ENCODE assay signal across 8 cellular contexts in the genomic region with DNA sequence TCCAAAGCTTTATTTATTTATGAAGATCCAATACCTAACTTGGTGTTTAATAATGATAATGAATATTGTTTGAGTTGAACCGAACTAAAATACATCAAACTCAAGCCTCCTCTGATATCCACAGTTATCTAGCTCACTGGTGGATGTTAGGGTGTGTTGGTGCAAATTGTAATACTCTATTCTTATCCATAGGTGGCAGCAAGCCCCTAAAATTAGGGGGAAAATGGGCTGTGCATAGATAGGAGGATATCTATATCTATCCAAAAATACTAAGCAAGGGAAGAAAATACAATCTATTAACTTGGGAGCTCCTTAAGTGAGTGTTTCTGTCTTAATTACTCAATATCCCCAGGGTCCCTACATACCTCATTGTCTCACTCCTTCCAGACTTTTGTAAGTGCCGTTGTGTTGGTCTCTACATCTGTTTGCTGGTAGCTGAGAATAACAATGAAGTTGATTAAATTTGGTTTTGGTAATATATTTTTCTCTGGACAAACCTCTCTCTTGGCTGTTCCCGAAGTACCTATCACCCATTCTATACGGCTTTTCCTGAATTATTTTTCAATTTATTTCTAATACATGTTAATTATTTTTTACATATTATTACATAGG. TPM values are rescaled to one million over a fixed set of nuclear protein-coding genes. Genes with fewer than 3 reads are reported as not detected.
DNase-seq lines count a peak whose midpoint lies in the region; ATAC-seq, FAIRE-seq and TF ChIP-seq lines count a peak whose summit lies in the region.

No MANE protein-coding gene starts in this region.

- TF ChIP-seq CTCF in GM12864 (IDR thresholded peaks at IDR 0.05; ENCODE audit: low read depth, low read length, missing control alignments): peak; percentile 67
- TF ChIP-seq CTCF in Panc1 (IDR thresholded peaks at IDR 0.05): peak; percentile 85; the same call in 1 of the 2 replicates
- TF ChIP-seq CTCF in endothelial cell of umbilical vein (IDR thresholded peaks at IDR 0.05; ENCODE audit: extremely low read depth in 1 of 2, insufficient read depth in 1 of 2, low read depth in 1 of 2, low read length in 2 of 2): peak; percentile 42 to 62
- TF ChIP-seq CTCF in nephron progenitor cell (IDR thresholded peaks at IDR 0.05): peak; percentile 88

- H3K9ac ChIP-seq in Karpas-422 (ENCODE audit: low read length) (no peak overlapping the region), endothelial cell of umbilical vein (replicated peaks; ENCODE audit: extremely low read depth, insufficient read depth, low read length) (no peak overlapping the region)

- H3K79me2 ChIP-seq in Karpas-422 (ENCODE audit: low read length): no peaks in the 10 kb centered on the region
- no peaks in the 10 kb centered on the region for H3K79me2 ChIP-seq in endothelial cell of umbilical vein (ENCODE audit: control insufficient read depth, insufficient read depth, low read length)

- H3K9me3 ChIP-seq in HAP-1 (no peaks in the 10 kb centered on the region), Karpas-422 (ENCODE audit: low read length) (no peaks in the 10 kb centered on the region), Panc1 (ENCODE audit: control insufficient read depth, insufficient read depth, low read depth, low read length) (no peaks in the 10 kb centered on the region), endothelial cell of umbilical vein (replicated peaks; ENCODE audit: control insufficient read depth, insufficient read depth, low read length) (no peaks in the 10 kb centered on the region)

- no peak overlapping the region for H3K4me3 Mint-ChIP-seq in nephron progenitor cell
- no peak overlapping the region for H3K4me3 Mint-ChIP-seq in activated T-cell treated with anti-CD3 and anti-CD28 coated beads, Interleukin-2, amount 50 U/mL, for 24 hours

- in situ Hi-C loops in HAP-1 (cut with MboI; ENCODE audit: low sequenced_read_pairs) (no loop called here), Panc1 (cut with HindIII; ENCODE audit: low pct_unique_long_range_greater_than_20kb, low sequenced_read_pairs) (no loop called here)

- H3K27ac ChIP-seq in Karpas-422 (ENCODE audit: low read length) (no peak overlapping the region), Panc1 (ENCODE audit: low read length) (no peak overlapping the region), endothelial cell of umbilical vein (ENCODE audit: insufficient read depth, low read depth, low read length) (no peak overlapping the region)

- BruUV-seq in Panc1 (replicated peaks; lab: Mats Ljungman, UMichigan): no TSS peak
- no TSS peak for BruUV-seq in endothelial cell of umbilical vein (replicated peaks; lab: Mats Ljungman, UMichigan)

- POLR2A ChIA-PET in Panc1 (lab: Charles Lee) (no interaction called here), endothelial cell of umbilical vein (lab: Charles Lee) (interaction anchor here (0.7 kb wide), 1 partner anchor 32 kb away, joined by 3 read pairs; no protein-coding TSS in a partner anchor)

- no peaks in the 10 kb centered on the region for H3K9me2 ChIP-seq in Karpas-422 (replicated peaks; ENCODE audit: insufficient read depth, low read length)

- TF ChIP-seq POLR2A in endothelial cell of umbilical vein (IDR thresholded peaks at IDR 0.05; ENCODE audit: low read depth, low read length): no peak

- H3K36me3 ChIP-seq in HAP-1 (replicated peaks) (no peaks in the 10 kb centered on the region), Karpas-422 (ENCODE audit: insufficient read depth, low read length) (no peaks in the 10 kb centered on the region), Panc1 (ENCODE audit: control insufficient read depth, insufficient read depth, low read length) (no peaks in the 10 kb centered on the region), endothelial cell of umbilical vein (ENCODE audit: control insufficient read depth in 2 of 2, extremely low read depth in 1 of 2, insufficient read depth in 2 of 2, low read length in 2 of 2) (no peaks in the 10 kb centered on the region)

- H3K27me3 Mint-ChIP-seq in nephron progenitor cell (ENCODE audit: low read depth, poor library complexity): no peaks in the 10 kb centered on the region
- H3K27me3 Mint-ChIP-seq in activated T-cell treated with anti-CD3 and anti-CD28 coated beads, Interleukin-2, amount 50 U/mL, for 24 hours: peaks cover 12% of the 10 kb centered on the region

- H3K27me3 ChIP-seq in HAP-1 (ENCODE audit: low read depth) (no peaks in the 10 kb centered on the region), Karpas-422 (ENCODE audit: low read length) (no peaks in the 10 kb centered on the region), Panc1 (ENCODE audit: control insufficient read depth, insufficient read depth, low read length) (no peaks in the 10 kb centered on the region), endothelial cell of umbilical vein (ENCODE audit: control insufficient read depth in 2 of 2, insufficient read depth in 2 of 2, low read length in 2 of 2) (peaks cover 0 to 5% of the 10 kb centered on the region in 2 experiments)

- peak; percentile 99 for ATAC-seq in Panc1

- FAIRE-seq in endothelial cell of umbilical vein (lab: Jason Lieb, UNC): no peak

- H3K9me1 ChIP-seq in endothelial cell of umbilical vein (replicated peaks; ENCODE audit: control insufficient read depth, extremely low read depth, insufficient read depth, low read length): no peaks in the 10 kb centered on the region

- H3K4me3 ChIP-seq in GM12864 (ENCODE audit: low read depth, low read length) (no peak overlapping the region), HAP-1 (no peak overlapping the region), Karpas-422 (ENCODE audit: low read length) (no peak overlapping the region), Panc1 (ENCODE audit: low read depth in 2 of 2, low read length in 2 of 2) (no peak overlapping the region), endothelial cell of umbilical vein (replicated peaks in 1 of 3; ENCODE audit: insufficient read depth in 1 of 3, low read depth in 1 of 3, low read length in 3 of 3) (no peak overlapping the region)

- CTCF ChIA-PET in Panc1 (lab: Charles Lee): interaction anchor here (0.5 to 2.3 kb wide), 17 partner anchors 10 to 1067 kb away, joined by 3 to 55 read pairs (median 6); no protein-coding TSS in a partner anchor
- CTCF ChIA-PET in endothelial cell of umbilical vein (lab: Charles Lee): interaction anchor here (0.6 to 8.2 kb wide), 54 partner anchors 8 to 1082 kb away, joined by 3 to 282 read pairs (median 4); a partner anchor contains a TSS

- dilution Hi-C loops in endothelial cell of umbilical vein (cut with MboI; ENCODE audit: extremely low pct_ligation_motif_present, low sequenced_read_pairs): no loop called here

- H3K4me1 ChIP-seq in HAP-1 (peaks cover 9% of the 10 kb centered on the region; the same call in 1 of the 2 replicates), Karpas-422 (ENCODE audit: low read length) (no peaks in the 10 kb centered on the region), Panc1 (ENCODE audit: control insufficient read depth, insufficient read depth, low read length) (no peaks in the 10 kb centered on the region), endothelial cell of umbilical vein (ENCODE audit: control insufficient read depth, extremely low read depth, insufficient read depth, low read length) (no peaks in the 10 kb centered on the region)

- H3K4me2 ChIP-seq in Karpas-422 (ENCODE audit: low read depth, low read length, poor library complexity, severe bottlenecking) (no peak overlapping the region), endothelial cell of umbilical vein (ENCODE audit: insufficient read depth, low read length) (no peak overlapping the region)

- DNase-seq in 8988T: peak; percentile 3
- no peak for DNase-seq in GM12864 (ENCODE audit: low read depth)
- peak; percentile 35 to 47 for DNase-seq in HAP-1 (ENCODE audit: low spot score in 2 of 2)
- DNase-seq in Karpas-422: peak; percentile 80
- DNase-seq in Panc1 (ENCODE audit: low read depth, low spot score): no peak
- DNase-seq in endothelial cell of umbilical vein (ENCODE audit: low read depth, low spot score): peak; percentile 52
- peak; percentile 13 for DNase-seq in nephron progenitor cell
- no peak for DNase-seq in activated T-cell treated with anti-CD3 and anti-CD28 coated beads, Interleukin-2, amount 50 U/mL, for 24 hours

- no peak overlapping the region for H3K27ac Mint-ChIP-seq in nephron progenitor cell
- no peak overlapping the region for H3K27ac Mint-ChIP-seq in activated T-cell treated with anti-CD3 and anti-CD28 coated beads, Interleukin-2, amount 50 U/mL, for 24 hours

- intact Hi-C loops in Panc1 (cut with micrococcal nuclease; ENCODE audit: unreplicated experiment) (loop anchor here (1.0 kb wide), 1 partner anchor 32 kb away; no protein-coding TSS in a partner anchor), endothelial cell of umbilical vein (cut with micrococcal nuclease) (loop anchor here (1.0 kb wide), 2 partner anchors 32 to 38 kb away; no protein-coding TSS in a partner anchor)

- H3K36me3 Mint-ChIP-seq in nephron progenitor cell (ENCODE audit: low read depth): no peaks in the 10 kb centered on the region
- H3K36me3 Mint-ChIP-seq in activated T-cell treated with anti-CD3 and anti-CD28 coated beads, Interleukin-2, amount 50 U/mL, for 24 hours (ENCODE audit: low read depth): no peaks in the 10 kb centered on the region

- no peak overlapping the region for H2AFZ ChIP-seq in Karpas-422 (ENCODE audit: low read length)
- no peak overlapping the region for H2AFZ ChIP-seq in endothelial cell of umbilical vein (ENCODE audit: low read depth, low read length)

- H3K4me1 Mint-ChIP-seq in nephron progenitor cell: no peaks in the 10 kb centered on the region
- no peaks in the 10 kb centered on the region for H3K4me1 Mint-ChIP-seq in activated T-cell treated with anti-CD3 and anti-CD28 coated beads, Interleukin-2, amount 50 U/mL, for 24 hours (ENCODE audit: low read depth)

- H4K20me1 ChIP-seq in Karpas-422 (ENCODE audit: insufficient read depth, low read depth, low read length): no peaks in the 10 kb centered on the region
- H4K20me1 ChIP-seq in endothelial cell of umbilical vein (replicated peaks; ENCODE audit: control insufficient read depth, extremely low read depth, insufficient read depth, low read length): no peaks in the 10 kb centered on the region

- no peaks in the 10 kb centered on the region for H3K9me3 Mint-ChIP-seq in nephron progenitor cell
- no peaks in the 10 kb centered on the region for H3K9me3 Mint-ChIP-seq in activated T-cell treated with anti-CD3 and anti-CD28 coated beads, Interleukin-2, amount 50 U/mL, for 24 hours

RNA-seq across cellular contexts. Expression of a gene that starts 55.0 kb away (rescaled TPM):
- total RNA-seq in Karpas-422 (2014; rRNA removed; shearing (Covaris generic); ENCODE audit: low replicate concordance): not detected in 2 replicates
- 8.5 TPM for total RNA-seq in Panc1 (2021; ENCODE audit: unreplicated experiment)
- 4.2 TPM for polyA plus RNA-seq in Panc1 (2012; ENCODE audit: insufficient read length)
- 0.09 and 0.11 TPM in 2 replicates for total RNA-seq in endothelial cell of umbilical vein
- 0.10 and 0.17 TPM in 2 replicates for polyA plus RNA-seq in endothelial cell of umbilical vein
- polyA plus RNA-seq in endothelial cell of umbilical vein (2011; cell fraction: cytosol; rRNA removed): 0.08 and 0.10 TPM in 2 replicates
- 1.1 and 1.6 TPM in 2 replicates for polyA plus RNA-seq in endothelial cell of umbilical vein (2011; cell fraction: nucleus; rRNA removed)
- 0.37 and 0.47 TPM in 2 replicates for polyA plus RNA-seq in endothelial cell of umbilical vein (2012)
- 1.7 and 1.8 TPM in 2 replicates for polyA minus RNA-seq in endothelial cell of umbilical vein
- polyA minus RNA-seq in endothelial cell of umbilical vein (2011; cell fraction: cytosol; rRNA and poly(A)+ RNA removed): 2.0 TPM
- 4.2 and 4.9 TPM in 2 replicates for polyA minus RNA-seq in endothelial cell of umbilical vein (2011; cell fraction: nucleus; rRNA and poly(A)+ RNA removed)

Comparison
In these comparisons a context has a peak if more than half of its experiments do, and no peak if none do; other contexts are left out.
1. DNase-seq: peak in 8988T (single experiment), HAP-1 (2 of 2), Karpas-422 (single experiment), endothelial cell of umbilical vein (single experiment) and nephron progenitor cell (single experiment); none in GM12864 (single experiment), Panc1 (single experiment) and activated T-cell treated with anti-CD3 and anti-CD28 coated beads, Interleukin-2, amount 50 U/mL, for 24 hours (single experiment).
2. Peak in every context shown above with its lines, with median percentiles within 50 percentile points of each other: CTCF ChIP-seq.